ENCODE assay signal across 8 cellular contexts in genomic region chr12:58917699-58918334, GRCh38. TPM values are rescaled to one million over a fixed set of nuclear protein-coding genes. Genes with fewer than 3 reads are reported as not detected.
DNase-seq lines count a peak whose midpoint lies in the region; ATAC-seq and TF ChIP-seq lines count a peak whose summit lies in the region.

No MANE protein-coding gene starts in this region.

- DNase-seq in Peyer's patch (no peak), foreskin keratinocyte (peak in 1 of 2 donors; percentile 37), retinal pigment epithelial cell (ENCODE audit: low read depth) (no peak), RPMI8226 (no peak), NCI-H128 (lab: John Stamatoyannopoulos, UW; ENCODE audit: unreplicated experiment) (no peak), COR-L47 (lab: John Stamatoyannopoulos, UW) (no peak)

- no peak for TF ChIP-seq POLR2A in Peyer's patch (IDR thresholded peaks at IDR 0.05)

- H3K27me3 ChIP-seq in Peyer's patch, result no peaks in the 10 kb centered on the region
- no peaks in the 10 kb centered on the region for H3K27me3 ChIP-seq in foreskin keratinocyte

- H3K4me3 ChIP-seq in GM12875 (ENCODE audit: low read depth, low read length) (peak overlapping the region; percentile 3), Peyer's patch (peak overlapping the region in 3 of 4 donors; percentile 55 to 85 (median 83)), retinal pigment epithelial cell (ENCODE audit: low read length) (peak overlapping the region; percentile 84)

- H3K27ac ChIP-seq in Peyer's patch (peak overlapping the region in 3 of 4 donors; percentile 73 to 98 (median 89)), foreskin keratinocyte (peak overlapping the region; percentile 96)

- TF ChIP-seq CTCF in GM12875 (IDR thresholded peaks at IDR 0.05; ENCODE audit: borderline replicate concordance, insufficient read depth, low read depth, low read length), result no peak
- TF ChIP-seq CTCF in Peyer's patch (IDR thresholded peaks at IDR 0.05), result no peak
- no peak for TF ChIP-seq CTCF in foreskin keratinocyte (conservative IDR thresholded peaks at IDR 0.05)
- TF ChIP-seq CTCF in retinal pigment epithelial cell (conservative IDR thresholded peaks at IDR 0.05; ENCODE audit: low read depth, low read length), result no peak

- ATAC-seq in foreskin keratinocyte (no peak), HG03175 (IDR thresholded peaks at IDR 0.05; ENCODE audit: unreplicated experiment) (no peak)

- H3K4me1 ChIP-seq in Peyer's patch (peaks cover 0 to 16% (median 0%) of the 10 kb centered on the region in 4 donors), foreskin keratinocyte (peaks cover 23% of the 10 kb centered on the region)

- no peaks in the 10 kb centered on the region for H3K9me3 ChIP-seq in Peyer's patch

- H3K36me3 ChIP-seq in Peyer's patch, result no peaks in the 10 kb centered on the region

RNA-seq across cellular contexts. Expression of gene LRIG3, which starts 2.5 kb away (rescaled TPM):
- total RNA-seq in Peyer's patch (100 to 1,000 TPM in 1 of 4 donors, 10 to 100 TPM in 3; 56.9 to 136 (median 69.8) TPM), foreskin keratinocyte (25.9 TPM in 2 replicates)
- polyA plus RNA-seq in foreskin keratinocyte, result 4.8 and 6.6 TPM in 2 replicates

Comparison
In these comparisons a context has a peak if more than half of its experiments do, and no peak if none do; other contexts are left out.
1. H3K4me3 ChIP-seq: peak in every context shown above with its lines; median percentile 84 in retinal pigment epithelial cell; 83 in Peyer's patch; 3 in GM12875.